24 cellular contexts compared by ENCODE assay signal in genomic region chr1:160610584-160611242, GRCh38. TPM values are rescaled to one million over a fixed set of nuclear protein-coding genes. Genes with fewer than 3 reads are reported as not detected.
DNase-seq lines count a peak whose midpoint lies in the region; ATAC-seq and TF ChIP-seq lines count a peak whose summit lies in the region.
"Had no signal": no experiment of that assay in that cellular context is flagged by ENCODE, and none has a peak within 500 bp of the region (broad histone marks: within the 10 kb centered on the region; RNA-seq: fewer than 3 reads in every experiment).

No MANE protein-coding gene starts in this region.

- intact Hi-C loops in activated CD4-positive, alpha-beta T cell treated with anti-CD3 and anti-CD28 coated beads, Interleukin-2, amount 10 ng/mL, durations not matched to agents 24 days and 14 days (cut with micrococcal nuclease): loop anchor here (5.0 kb wide), 1 partner anchor 268 kb away; the partner anchor contains the start of genes COPA and NCSTN
- intact Hi-C loops in dendritic cell treated with granulocyte-macrophage colony-stimulating factor and Interleukin-4, amounts not matched to agents 40 ng/mL and 50 ng/mL, for 4 days (cut with micrococcal nuclease): loop anchor here (5.0 kb wide), 1 partner anchor 37 kb away; the partner anchor contains the start of gene SLAMF1
- intact Hi-C loops in body of pancreas (cut with DNase I): no loop called here
- intact Hi-C loops in sciatic nerve (cut with DNase I): no loop called here

- peak; percentile 59 for DNase-seq in activated CD4-positive, alpha-beta T cell treated with anti-CD3 and anti-CD28 coated beads, Interleukin-2, amount 10 ng/mL, durations not matched to agents 24 days and 14 days
- DNase-seq in activated CD4-positive, alpha-beta T cell treated with anti-CD3 and anti-CD28 coated beads for 1 hour: no peak
- no peak for DNase-seq in CD8-positive, alpha-beta memory T cell
- no peak for DNase-seq in T-helper 17 cell
- no peak for DNase-seq in foreskin melanocyte
- DNase-seq in body of pancreas: no peak
- no peak for DNase-seq in sciatic nerve (ENCODE audit: low spot score)
- DNase-seq: activated CD4-positive, CD25-positive, alpha-beta regulatory T cell treated with anti-CD3 and anti-CD28 coated beads, Interleukin-2, amount 50 U/mL, for 72 hours; brain microvascular endothelial cell; GDM1; KBM-7; mesenchymal stem cell; naive thymus-derived CD8-positive, alpha-beta T cell; NCI-H1048; NCI-H2081 treated with DMSO at 0.1 percent for 48 hours; pancreas; right cardiac atrium; stimulated activated CD8-positive, alpha-beta memory T cell treated with anti-CD3 and anti-CD28 coated beads, Interleukin-4, amount 100 ng/mL, for 48 hours had no signal

- POLR2A ChIA-PET in CD8-positive, alpha-beta memory T cell (lab: Charles Lee): no interaction called here

- peaks cover 61% of the 10 kb centered on the region for H3K4me1 Mint-ChIP-seq in activated CD4-positive, alpha-beta T cell treated with anti-CD3 and anti-CD28 coated beads, Interleukin-2, amount 10 ng/mL, durations not matched to agents 24 days and 14 days
- peaks cover 53 to 76% (median 72%) of the 10 kb centered on the region in 3 donors for H3K4me1 Mint-ChIP-seq in CD8-positive, alpha-beta memory T cell
- H3K4me1 Mint-ChIP-seq in T-helper 17 cell: peaks cover 43% of the 10 kb centered on the region
- peaks cover 75% of the 10 kb centered on the region for H3K4me1 Mint-ChIP-seq in dendritic cell treated with granulocyte-macrophage colony-stimulating factor and Interleukin-4, amounts not matched to agents 40 ng/mL and 50 ng/mL, for 4 days (ENCODE audit: low read depth)

- H3K9me3 Mint-ChIP-seq in activated CD4-positive, alpha-beta T cell treated with anti-CD3 and anti-CD28 coated beads, Interleukin-2, amount 10 ng/mL, durations not matched to agents 24 days and 14 days: no peaks in the 10 kb centered on the region
- H3K9me3 Mint-ChIP-seq in CD8-positive, alpha-beta memory T cell: no peaks in the 10 kb centered on the region
- H3K9me3 Mint-ChIP-seq in dendritic cell treated with granulocyte-macrophage colony-stimulating factor and Interleukin-4, amounts not matched to agents 40 ng/mL and 50 ng/mL, for 4 days: no peaks in the 10 kb centered on the region

- H3K36me3 ChIP-seq in CD8-positive, alpha-beta memory T cell (ENCODE audit: insufficient read depth, low read length): peaks cover 22% of the 10 kb centered on the region
- no peaks in the 10 kb centered on the region for H3K36me3 ChIP-seq in body of pancreas (replicated peaks in 1 of 2; ENCODE audit: insufficient read depth in 1 of 2, low read depth in 2 of 2)
- H3K36me3 ChIP-seq: brain microvascular endothelial cell, HAP-1, pancreas had no signal

- 13 to 21% methylated on average over 1 of the region's 1 CpG for WGBS in body of pancreas, 2 donors

- CTCF ChIA-PET in CD8-positive, alpha-beta memory T cell (lab: Charles Lee): interaction anchor here (1.2 to 9.8 kb wide), 7 partner anchors 9 to 181 kb away, joined by 3 to 218 read pairs (median 5); no protein-coding TSS in a partner anchor

- H3K4me3 ChIP-seq in CD8-positive, alpha-beta memory T cell (ENCODE audit: low read length): no peak overlapping the region
- no peak overlapping the region for H3K4me3 ChIP-seq in body of pancreas
- H3K4me3 ChIP-seq: HAP-1, pancreas had no signal

- no peak overlapping the region for H3K4me3 Mint-ChIP-seq in activated CD4-positive, alpha-beta T cell treated with anti-CD3 and anti-CD28 coated beads, Interleukin-2, amount 10 ng/mL, durations not matched to agents 24 days and 14 days
- no peak overlapping the region for H3K4me3 Mint-ChIP-seq in CD8-positive, alpha-beta memory T cell
- H3K4me3 Mint-ChIP-seq in T-helper 17 cell: peak overlapping the region; percentile 31
- peak overlapping the region; percentile 39 for H3K4me3 Mint-ChIP-seq in dendritic cell treated with granulocyte-macrophage colony-stimulating factor and Interleukin-4, amounts not matched to agents 40 ng/mL and 50 ng/mL, for 4 days
- H3K4me3 Mint-ChIP-seq: naive thymus-derived CD8-positive, alpha-beta T cell had no signal

- peak overlapping the region; percentile 78 for H3K27ac Mint-ChIP-seq in activated CD4-positive, alpha-beta T cell treated with anti-CD3 and anti-CD28 coated beads, Interleukin-2, amount 10 ng/mL, durations not matched to agents 24 days and 14 days
- peak overlapping the region; percentile 10 to 84 (median 64) for H3K27ac Mint-ChIP-seq in CD8-positive, alpha-beta memory T cell
- peak overlapping the region; percentile 78 for H3K27ac Mint-ChIP-seq in T-helper 17 cell
- H3K27ac Mint-ChIP-seq in dendritic cell treated with granulocyte-macrophage colony-stimulating factor and Interleukin-4, amounts not matched to agents 40 ng/mL and 50 ng/mL, for 4 days: peak overlapping the region; percentile 98

- no peak for TF ChIP-seq CTCF in body of pancreas (IDR thresholded peaks at IDR 0.05)

- H3K36me3 Mint-ChIP-seq in activated CD4-positive, alpha-beta T cell treated with anti-CD3 and anti-CD28 coated beads, Interleukin-2, amount 10 ng/mL, durations not matched to agents 24 days and 14 days (ENCODE audit: low read depth): peaks cover 83% of the 10 kb centered on the region
- H3K36me3 Mint-ChIP-seq in CD8-positive, alpha-beta memory T cell: peaks cover 19 to 80% (median 26%) of the 10 kb centered on the region in 3 donors
- H3K36me3 Mint-ChIP-seq in T-helper 17 cell (ENCODE audit: low read depth): peaks cover 9% of the 10 kb centered on the region
- peaks cover 89% of the 10 kb centered on the region for H3K36me3 Mint-ChIP-seq in dendritic cell treated with granulocyte-macrophage colony-stimulating factor and Interleukin-4, amounts not matched to agents 40 ng/mL and 50 ng/mL, for 4 days (ENCODE audit: low read depth)

- H3K27ac ChIP-seq in CD8-positive, alpha-beta memory T cell (ENCODE audit: low read depth, low read length): no peak overlapping the region
- no peak overlapping the region for H3K27ac ChIP-seq in body of pancreas
- H3K27ac ChIP-seq: brain microvascular endothelial cell, C4-2B, pancreas had no signal

- ATAC-seq in T-helper 17 cell: no peak
- no peak for ATAC-seq in body of pancreas
- ATAC-seq in sciatic nerve: no peak
- ATAC-seq: naive thymus-derived CD8-positive, alpha-beta T cell; pancreas; right cardiac atrium had no signal

- no peaks in the 10 kb centered on the region for H3K27me3 ChIP-seq in CD8-positive, alpha-beta memory T cell (ENCODE audit: insufficient read depth, low read length, poor library complexity, severe bottlenecking)
- no peaks in the 10 kb centered on the region for H3K27me3 ChIP-seq in body of pancreas
- H3K27me3 ChIP-seq: pancreas had no signal

- H3K27me3 Mint-ChIP-seq in activated CD4-positive, alpha-beta T cell treated with anti-CD3 and anti-CD28 coated beads, Interleukin-2, amount 10 ng/mL, durations not matched to agents 24 days and 14 days: no peaks in the 10 kb centered on the region
- H3K27me3 Mint-ChIP-seq in CD8-positive, alpha-beta memory T cell: no peaks in the 10 kb centered on the region
- no peaks in the 10 kb centered on the region for H3K27me3 Mint-ChIP-seq in T-helper 17 cell
- H3K27me3 Mint-ChIP-seq in dendritic cell treated with granulocyte-macrophage colony-stimulating factor and Interleukin-4, amounts not matched to agents 40 ng/mL and 50 ng/mL, for 4 days: no peaks in the 10 kb centered on the region
- H3K27me3 Mint-ChIP-seq: naive thymus-derived CD8-positive, alpha-beta T cell had no signal

- H3K4me1 ChIP-seq in CD8-positive, alpha-beta memory T cell (ENCODE audit: insufficient read depth, low read length): peaks cover 20% of the 10 kb centered on the region
- no peaks in the 10 kb centered on the region for H3K4me1 ChIP-seq in body of pancreas
- H3K4me1 ChIP-seq: HAP-1, pancreas had no signal

- no peak for TF ChIP-seq POLR2A in body of pancreas (IDR thresholded peaks at IDR 0.05)

- no peaks in the 10 kb centered on the region for H3K9me3 ChIP-seq in CD8-positive, alpha-beta memory T cell (ENCODE audit: low read length)
- H3K9me3 ChIP-seq in T-helper 17 cell (ENCODE audit: control insufficient read depth, low read length, poor library complexity, severe bottlenecking) (no peaks in the 10 kb centered on the region), body of pancreas (no peaks in the 10 kb centered on the region)
- H3K9me3 ChIP-seq: HAP-1, pancreas had no signal

RNA-seq across cellular contexts. Expression of gene CD84, which starts 31.4 kb away (rescaled TPM):
- 17.3 and 17.7 TPM in 2 replicates for total RNA-seq in activated CD4-positive, alpha-beta T cell treated with anti-CD3 and anti-CD28 coated beads, Interleukin-2, amount 10 ng/mL, durations not matched to agents 24 days and 14 days
- total RNA-seq in CD8-positive, alpha-beta memory T cell: 10 to 100 TPM; 25.1 to 27.6 TPM
- 58.1 TPM for polyA plus RNA-seq in CD8-positive, alpha-beta memory T cell
- total RNA-seq in T-helper 17 cell (10 to 100 TPM; 66.2 to 71.6 TPM), body of pancreas (1 to 10 TPM; 3.0 to 7.0 TPM), sciatic nerve (13.5 TPM)
- total RNA-seq: NCI-H460, RPMI7951 had no signal

RNA-seq across cellular contexts. Expression of gene SLAMF1, which starts 36.1 kb away (rescaled TPM):
- total RNA-seq in activated CD4-positive, alpha-beta T cell treated with anti-CD3 and anti-CD28 coated beads, Interleukin-2, amount 10 ng/mL, durations not matched to agents 24 days and 14 days: 113 and 114 TPM in 2 replicates
- total RNA-seq in CD8-positive, alpha-beta memory T cell: 10 to 100 TPM; 74.0 to 75.0 TPM
- polyA plus RNA-seq in CD8-positive, alpha-beta memory T cell: 48.5 TPM
- total RNA-seq in T-helper 17 cell (10 to 100 TPM; 67.8 to 70.6 TPM), body of pancreas (not detected), sciatic nerve (0.71 TPM)
- total RNA-seq: NCI-H460, temporal lobe had no signal

Comparison
In these comparisons a context has a peak if more than half of its experiments do, and no peak if none do; other contexts are left out.
1. H3K4me3 Mint-ChIP-seq: peak in T-helper 17 cell (single experiment) and dendritic cell treated with granulocyte-macrophage colony-stimulating factor and Interleukin-4, amounts not matched to agents 40 ng/mL and 50 ng/mL, for 4 days (single experiment); none in activated CD4-positive, alpha-beta T cell treated with anti-CD3 and anti-CD28 coated beads, Interleukin-2, amount 10 ng/mL, durations not matched to agents 24 days and 14 days (single experiment) and CD8-positive, alpha-beta memory T cell (0 of 7).
2. RNA of gene SLAMF1, which starts 36.1 kb away (total RNA-seq): 113 to 114 TPM in activated CD4-positive, alpha-beta T cell treated with anti-CD3 and anti-CD28 coated beads, Interleukin-2, amount 10 ng/mL, durations not matched to agents 24 days and 14 days, 74.0 to 75.0 TPM in CD8-positive, alpha-beta memory T cell and 67.8 to 70.6 TPM in T-helper 17 cell; 0.71 TPM in sciatic nerve (single experiment) and not detected in body of pancreas; every median in the first group is over 10 times any median in the second.
3. intact Hi-C loops: an anchor here in activated CD4-positive, alpha-beta T cell treated with anti-CD3 and anti-CD28 coated beads, Interleukin-2, amount 10 ng/mL, durations not matched to agents 24 days and 14 days (5.0 kb wide) and dendritic cell treated with granulocyte-macrophage colony-stimulating factor and Interleukin-4, amounts not matched to agents 40 ng/mL and 50 ng/mL, for 4 days (5.0 kb wide); none called in body of pancreas and sciatic nerve.
4. Peak in every context shown above with its lines, with median percentiles within 50 percentile points of each other: H3K27ac Mint-ChIP-seq.